Comparison of ENCODE assay signal across 8 cellular contexts in genomic region chr14:80955434-80955939, GRCh38. TPM values are rescaled to one million over a fixed set of nuclear protein-coding genes. Genes with fewer than 3 reads are reported as not detected.
DNase-seq lines count a peak whose midpoint lies in the region; ATAC-seq and TF ChIP-seq lines count a peak whose summit lies in the region.

TSS of gene TSHR (plus strand) at chr14:80955621. CDS start at chr14:80955681, 60 bp downstream.

- no peaks in the 10 kb centered on the region for H4K20me1 ChIP-seq in OCI-LY7 (ENCODE audit: insufficient read depth, low read length)

- no peaks in the 10 kb centered on the region for H3K9me3 Mint-ChIP-seq in CD8-positive, alpha-beta T cell
- H3K9me3 Mint-ChIP-seq in effector memory CD8-positive, alpha-beta T cell = no peaks in the 10 kb centered on the region

- no peak within 1 kb of the TSS for H3K27ac ChIP-seq in CD8-positive, alpha-beta T cell (ENCODE audit: low read depth, low read length)
- H3K27ac ChIP-seq in OCI-LY7 (ENCODE audit: low read depth, low read length, poor library complexity, severe bottlenecking) = peak within 1 kb of the TSS; percentile 98
- H3K27ac ChIP-seq in muscle layer of duodenum (ENCODE audit: low read length) = no peak within 1 kb of the TSS

- intact Hi-C loops in CD8-positive, alpha-beta T cell (cut with DNase I, micrococcal nuclease) = loop anchor here (2.0 to 5.0 kb wide), 6 partner anchors 107 to 577 kb away; partner anchors contain the start of gene SEL1L (in 1 of the 2)
- intact Hi-C loops in OCI-LY7 (cut with micrococcal nuclease; ENCODE audit: unreplicated experiment) = loop anchor here (2.0 kb wide), 1 partner anchor 107 kb away; no protein-coding TSS in a partner anchor

- H3K4me1 Mint-ChIP-seq in CD8-positive, alpha-beta T cell (ENCODE audit: low read depth) = peaks cover 41% of the 10 kb centered on the region
- H3K4me1 Mint-ChIP-seq in effector memory CD8-positive, alpha-beta T cell (ENCODE audit: low read depth in 2 of 2) = peaks cover 21 to 37% of the 10 kb centered on the region in 2 donors

- no peaks in the 10 kb centered on the region for H3K27me3 Mint-ChIP-seq in CD8-positive, alpha-beta T cell (ENCODE audit: low read depth)
- H3K27me3 Mint-ChIP-seq in effector memory CD8-positive, alpha-beta T cell = no peaks in the 10 kb centered on the region

- H3K36me3 ChIP-seq in CD8-positive, alpha-beta T cell (ENCODE audit: insufficient read depth, low read length) = no peaks in the 10 kb centered on the region
- H3K36me3 ChIP-seq in OCI-LY7 (ENCODE audit: insufficient read depth, low read length) = peaks cover 5% of the 10 kb centered on the region; the same call in 1 of the 2 replicates
- no peaks in the 10 kb centered on the region for H3K36me3 ChIP-seq in muscle layer of duodenum (ENCODE audit: control insufficient read depth in 1 of 2, insufficient read depth in 2 of 2, low read length in 2 of 2)

- no TSS peak for BruUV-seq in OCI-LY7 (replicated peaks; lab: Mats Ljungman, UMichigan)

- no peak within 1 kb of the TSS for H3K27ac Mint-ChIP-seq in CD8-positive, alpha-beta T cell
- H3K27ac Mint-ChIP-seq in effector memory CD8-positive, alpha-beta T cell = peak within 1 kb of the TSS; percentile 88 to 90

- H2AFZ ChIP-seq in OCI-LY7 (ENCODE audit: low read length) = peak within 1 kb of the TSS; percentile 47; the same call in 1 of the 2 replicates

- peak within 1 kb of the TSS; percentile 60 for H3K4me3 ChIP-seq in CD8-positive, alpha-beta T cell (ENCODE audit: low read depth, low read length)
- H3K4me3 ChIP-seq in OCI-LY7 (ENCODE audit: low read depth, low read length, poor library complexity, severe bottlenecking) (peak within 1 kb of the TSS; percentile 68), muscle layer of duodenum (ENCODE audit: low read depth in 1 of 2, low read length in 2 of 2) (peak within 1 kb of the TSS; percentile 67 to 79)

- peak in 5 of 7 experiments; percentile 9 to 55 (median 17) for DNase-seq in CD8-positive, alpha-beta T cell
- DNase-seq in OCI-LY7 (ENCODE audit: low spot score) (peak; percentile 69), cortex of kidney (lab: John Stamatoyannopoulos, UW) (no peak), kidney tubule cell (ENCODE audit: low spot score) (no peak), DMS79 treated with DMSO at 0.1 percent for 48 hours (lab: John Stamatoyannopoulos, UW) (no peak)
- DNase-seq in effector memory CD8-positive, alpha-beta T cell = no peak

- H3K9me3 ChIP-seq in CD8-positive, alpha-beta T cell (ENCODE audit: low read length) = no peaks in the 10 kb centered on the region
- peaks cover 7% of the 10 kb centered on the region; the same call in 1 of the 2 replicates for H3K9me3 ChIP-seq in OCI-LY7 (ENCODE audit: low read length)
- no peaks in the 10 kb centered on the region for H3K9me3 ChIP-seq in muscle layer of duodenum (ENCODE audit: control insufficient read depth in 1 of 2, low read length in 2 of 2)

- H3K9me2 ChIP-seq in OCI-LY7 (ENCODE audit: insufficient read depth, low read length) = no peaks in the 10 kb centered on the region

- no peaks in the 10 kb centered on the region for H3K36me3 Mint-ChIP-seq in CD8-positive, alpha-beta T cell
- H3K36me3 Mint-ChIP-seq in effector memory CD8-positive, alpha-beta T cell (ENCODE audit: insufficient read depth) = peaks cover 8% of the 10 kb centered on the region

- H3K27me3 ChIP-seq in CD8-positive, alpha-beta T cell (ENCODE audit: insufficient read depth, low read length) = no peaks in the 10 kb centered on the region
- no peaks in the 10 kb centered on the region for H3K27me3 ChIP-seq in muscle layer of duodenum (ENCODE audit: low read depth, low read length)

- peak within 1 kb of the TSS; percentile 85 for H3K4me2 ChIP-seq in OCI-LY7 (ENCODE audit: low read length)

- no peak for TF ChIP-seq CTCF in CD8-positive, alpha-beta T cell (IDR thresholded peaks at IDR 0.05)
- TF ChIP-seq CTCF in OCI-LY7 (conservative IDR thresholded peaks at IDR 0.05; ENCODE audit: low read length) = no peak

- POLR2A ChIA-PET in CD8-positive, alpha-beta T cell (lab: Charles Lee) = interaction anchor here (0.9 to 1.1 kb wide), 2 partner anchors 32 to 216 kb away, joined by 4 to 5 read pairs; no protein-coding TSS in a partner anchor
- POLR2A ChIA-PET in OCI-LY7 (lab: Charles Lee) = interaction anchor here (0.9 to 8.4 kb wide), 9 partner anchors 13 to 266 kb away, joined by 3 to 267 read pairs (median 4); partner anchors contain the start of genes CEP128 and GTF2A1

- H3K4me1 ChIP-seq in CD8-positive, alpha-beta T cell (ENCODE audit: insufficient read depth, low read length) = peaks cover 6% of the 10 kb centered on the region
- H3K4me1 ChIP-seq in OCI-LY7 (ENCODE audit: insufficient read depth, low read length, poor library complexity, severe bottlenecking) (peaks cover 54% of the 10 kb centered on the region), muscle layer of duodenum (ENCODE audit: control insufficient read depth in 1 of 2, insufficient read depth in 2 of 2, low read length in 2 of 2) (peaks cover 0 to 10% of the 10 kb centered on the region in 2 donors)

- H3K4me3 Mint-ChIP-seq in CD8-positive, alpha-beta T cell = peak within 1 kb of the TSS; percentile 87
- peak within 1 kb of the TSS; percentile 99 to 100 for H3K4me3 Mint-ChIP-seq in effector memory CD8-positive, alpha-beta T cell

- CTCF ChIA-PET in CD8-positive, alpha-beta T cell (lab: Charles Lee) = interaction anchor here (1.0 to 11.2 kb wide), 11 partner anchors 9 to 42 kb away, joined by 3 to 210 read pairs (median 4); partner anchors contain the start of gene CEP128
- CTCF ChIA-PET in OCI-LY7 (lab: Charles Lee; ENCODE audit: unreplicated experiment) = interaction anchor here (1.0 to 3.3 kb wide), 4 partner anchors 19 to 31 kb away, joined by 3 to 30 read pairs (median 4); no protein-coding TSS in a partner anchor

- no peak for ATAC-seq in CD8-positive, alpha-beta T cell
- no peak for ATAC-seq in effector memory CD8-positive, alpha-beta T cell (replicated peaks)
- no peak for ATAC-seq in GM19351 (IDR thresholded peaks at IDR 0.05; ENCODE audit: unreplicated experiment)

- H3K79me2 ChIP-seq in OCI-LY7 (ENCODE audit: insufficient read depth, low read depth, low read length) = peaks cover 24% of the 10 kb centered on the region; the same call in 1 of the 2 replicates

RNA-seq across cellular contexts. Expression of gene TSHR, which starts in this region (rescaled TPM):
- total RNA-seq in CD8-positive, alpha-beta T cell = not detected
- 33.4 and 40.0 TPM in 2 replicates for total RNA-seq in OCI-LY7 (2014; rRNA removed; shearing (Covaris generic))
- total RNA-seq in OCI-LY7 (2022) = 3.8 and 4.9 TPM in 2 replicates

Comparison
In these comparisons a context has a peak if more than half of its experiments do, and no peak if none do; other contexts are left out.
1. RNA of gene TSHR (total RNA-seq): 3.8 to 40.0 TPM in OCI-LY7; not detected in CD8-positive, alpha-beta T cell; every median in the first group is over 4 times any median in the second.
2. Peak in DNase-seq and H3K4me3 ChIP-seq in CD8-positive, alpha-beta T cell; RNA of the gene not detected or under 1 TPM.
3. Peak in every context shown above with its lines, with median percentiles within 50 percentile points of each other: H3K4me3 ChIP-seq.